Comparison of ENCODE assay signal across 11 cellular contexts in the genomic region with DNA sequence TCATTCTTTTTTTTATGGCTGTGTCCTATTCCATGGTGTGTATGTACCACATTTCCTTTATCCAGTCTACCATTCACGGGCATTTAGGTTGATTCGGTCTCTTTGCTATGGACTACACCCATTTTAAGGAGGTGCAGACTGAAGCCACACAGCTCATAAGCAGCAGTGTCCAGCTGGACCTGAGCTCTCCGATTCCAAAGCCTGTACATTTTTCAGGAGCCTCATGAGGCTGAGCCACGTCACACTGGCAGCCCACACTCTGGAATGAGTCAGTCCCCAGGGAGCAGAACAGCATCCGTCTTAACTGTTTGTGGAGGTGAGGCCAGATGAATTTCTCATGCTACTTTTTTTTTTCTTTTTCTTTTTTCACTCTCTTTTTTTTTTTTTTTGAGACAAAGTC.
DNase-seq lines count a peak whose midpoint lies in the region; ATAC-seq and TF ChIP-seq lines count a peak whose summit lies in the region.
"Had no signal": no experiment of that assay in that cellular context is flagged by ENCODE, and none has a peak within 500 bp of the region (broad histone marks: within the 10 kb centered on the region; RNA-seq: fewer than 3 reads in every experiment).

No MANE protein-coding gene starts in this region.

- TF ChIP-seq CTCF in RWPE2 (IDR thresholded peaks at IDR 0.05; ENCODE audit: poor library complexity, severe bottlenecking) (no peak), fibroblast of pulmonary artery (IDR thresholded peaks at IDR 0.05; ENCODE audit: low read length, missing control alignments) (no peak)

- H3K27ac ChIP-seq in RWPE2 (ENCODE audit: poor library complexity, severe bottlenecking) = peak overlapping the region; percentile 29

- peaks cover 2% of the 10 kb centered on the region for H3K4me1 ChIP-seq in RWPE2 (ENCODE audit: insufficient read depth, poor library complexity, severe bottlenecking)

- H3K27me3 ChIP-seq in RWPE2 (ENCODE audit: insufficient read depth, poor library complexity, severe bottlenecking) = no peaks in the 10 kb centered on the region

- H3K9me3 ChIP-seq in RWPE2 (ENCODE audit: severe bottlenecking) = no peaks in the 10 kb centered on the region

- ATAC-seq in RWPE2 (ENCODE audit: low read depth) = peak; percentile 92
- no peak for ATAC-seq in HG03439 (IDR thresholded peaks at IDR 0.05; ENCODE audit: unreplicated experiment)

- DNase-seq in Daoy (ENCODE audit: low read depth) (peak; percentile 97), RWPE2 (ENCODE audit: low spot score) (no peak), fibroblast of pulmonary artery (ENCODE audit: low read depth) (peak; percentile 99), pulmonary artery endothelial cell (ENCODE audit: low read depth, low spot score) (peak; percentile 33), NAMALWA (ENCODE audit: low spot score) (no peak), NCI-H524 (lab: John Stamatoyannopoulos, UW) (no peak), AML-193 (lab: John Stamatoyannopoulos, UW) (no peak)
- DNase-seq: activated T-cell treated with anti-CD3 and anti-CD28 coated beads, Interleukin-2, amount 50 U/mL, for 48 hours; GDM1; NCI-H1694 treated with DMSO at 0.1 percent for 48 hours had no signal

- H3K4me3 ChIP-seq in RWPE2 (ENCODE audit: severe bottlenecking) = no peak overlapping the region
- H3K4me3 ChIP-seq in fibroblast of pulmonary artery (replicated peaks; ENCODE audit: low read depth, low read length) = no peak overlapping the region

- H3K36me3 ChIP-seq in RWPE2 (ENCODE audit: low read depth) = no peaks in the 10 kb centered on the region

Comparison
In these comparisons a context has a peak if more than half of its experiments do, and no peak if none do; other contexts are left out.
1. DNase-seq: peak in Daoy (single experiment), fibroblast of pulmonary artery (single experiment) and pulmonary artery endothelial cell (single experiment); none in RWPE2 (single experiment), NAMALWA (single experiment), NCI-H524 (0 of 2) and AML-193 (0 of 2).